Comparison of ENCODE assay signal across 24 cellular contexts in the genomic region with DNA sequence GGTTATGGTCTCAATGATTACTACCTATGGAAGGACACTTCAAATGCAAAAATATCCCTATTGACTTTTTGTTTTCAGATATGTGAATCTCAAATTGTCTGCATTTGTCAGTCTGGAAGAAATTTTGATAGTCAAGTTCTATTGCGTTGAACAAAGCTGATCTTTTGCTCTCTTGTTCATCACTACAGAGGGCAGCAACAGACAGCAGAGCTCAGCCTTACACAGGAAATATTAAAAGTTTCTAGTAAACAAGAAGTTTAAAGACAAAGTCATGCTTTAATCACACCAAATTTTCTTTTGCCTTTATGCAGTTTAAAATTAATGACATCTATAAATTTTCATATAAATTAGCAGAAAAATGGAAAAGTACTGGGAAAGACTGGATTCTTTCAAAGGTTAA.
"Had no signal": no experiment of that assay in that cellular context is flagged by ENCODE, and none has a peak within 500 bp of the region (broad histone marks: within the 10 kb centered on the region; RNA-seq: fewer than 3 reads in every experiment).

No MANE protein-coding gene starts in this region.

- H3K9me3 ChIP-seq: body of pancreas, esophagus muscularis mucosa, thyroid gland, upper lobe of right lung had no signal

- H3K9me3 Mint-ChIP-seq: activated CD4-positive, alpha-beta T cell treated with anti-CD3 and anti-CD28 coated beads, Interleukin-2, amount 10 ng/mL, durations not matched to agents 24 days and 14 days; activated CD8-positive, alpha-beta T cell treated with anti-CD3 and anti-CD28 coated beads for 36 hours; activated naive CD4-positive, alpha-beta T cell treated with anti-CD3 and anti-CD28 coated beads, Interleukin-2, amount 10 ng/mL, durations not matched to agents 7 days and 5 days; activated naive CD8-positive, alpha-beta T cell treated with anti-CD3 and anti-CD28 coated beads, Interleukin-2, amount 50 U/mL, for 24 hours; mesothelial cell of epicardium had no signal

- DNase-seq: activated CD4-positive, alpha-beta T cell treated with anti-CD3 and anti-CD28 coated beads, Interleukin-2, amount 10 ng/mL, durations not matched to agents 24 days and 14 days; activated CD8-positive, alpha-beta memory T cell treated with anti-CD3 and anti-CD28 coated beads, Interleukin-2, amount 10 ng/mL, durations not matched to agents 7 days and 5 days; activated CD8-positive, alpha-beta T cell treated with anti-CD3 and anti-CD28 coated beads for 36 hours; activated effector memory CD4-positive, alpha-beta T cell treated with anti-CD3 and anti-CD28 coated beads, Interleukin-2, amount 50 U/mL, for 16 hours; activated naive CD4-positive, alpha-beta T cell treated with anti-CD3 and anti-CD28 coated beads, Interleukin-2, amount 10 ng/mL, durations not matched to agents 7 days and 5 days; activated naive CD8-positive, alpha-beta T cell treated with anti-CD3 and anti-CD28 coated beads, Interleukin-2, amount 50 U/mL, for 24 hours; activated T-cell treated with anti-CD3 and anti-CD28 coated beads for 4 hours; anterior cingulate cortex; body of pancreas; dermis blood vessel endothelial cell; effector memory CD8-positive, alpha-beta T cell; kidney; natural killer cell; retina; stimulated activated CD4-positive, alpha-beta T cell treated with anti-CD3 and anti-CD28 coated beads, Interleukin-12 subunit alpha, Interleukin-12 subunit beta, amount 100 ng/mL, for 4 hours; stimulated activated CD4-positive, alpha-beta T cell treated with anti-CD3 and anti-CD28 coated beads, Interleukin-4, amount 100 ng/mL, for 4 hours; stimulated activated naive CD8-positive, alpha-beta T cell treated with anti-CD3 and anti-CD28 coated beads, Interleukin-15, Interleukin-2, amounts not matched to agents 100 U/mL and 50 U/mL, for 24 hours; SW 1271; T-helper 17 cell; thyroid gland; upper lobe of right lung had no signal

- H3K36me3 Mint-ChIP-seq: activated CD8-positive, alpha-beta memory T cell treated with anti-CD3 and anti-CD28 coated beads, Interleukin-2, amount 10 ng/mL, durations not matched to agents 7 days and 5 days; activated naive CD4-positive, alpha-beta T cell treated with anti-CD3 and anti-CD28 coated beads, Interleukin-2, amount 10 ng/mL, durations not matched to agents 7 days and 5 days; mesothelial cell of epicardium; natural killer cell had no signal

- H3K27me3 Mint-ChIP-seq: activated CD4-positive, alpha-beta T cell treated with anti-CD3 and anti-CD28 coated beads, Interleukin-2, amount 10 ng/mL, durations not matched to agents 24 days and 14 days; activated CD8-positive, alpha-beta memory T cell treated with anti-CD3 and anti-CD28 coated beads, Interleukin-2, amount 10 ng/mL, durations not matched to agents 7 days and 5 days; activated CD8-positive, alpha-beta T cell treated with anti-CD3 and anti-CD28 coated beads for 36 hours; activated naive CD4-positive, alpha-beta T cell treated with anti-CD3 and anti-CD28 coated beads, Interleukin-2, amount 10 ng/mL, durations not matched to agents 7 days and 5 days; activated naive CD8-positive, alpha-beta T cell treated with anti-CD3 and anti-CD28 coated beads, Interleukin-2, amount 50 U/mL, for 24 hours; effector memory CD8-positive, alpha-beta T cell; progenitor cell of endocrine pancreas; T-helper 17 cell had no signal

- H3K27ac Mint-ChIP-seq: activated CD4-positive, alpha-beta T cell treated with anti-CD3 and anti-CD28 coated beads, Interleukin-2, amount 10 ng/mL, durations not matched to agents 24 days and 14 days; activated CD8-positive, alpha-beta memory T cell treated with anti-CD3 and anti-CD28 coated beads, Interleukin-2, amount 10 ng/mL, durations not matched to agents 7 days and 5 days; activated CD8-positive, alpha-beta T cell treated with anti-CD3 and anti-CD28 coated beads for 36 hours; activated naive CD4-positive, alpha-beta T cell treated with anti-CD3 and anti-CD28 coated beads, Interleukin-2, amount 10 ng/mL, durations not matched to agents 7 days and 5 days; activated naive CD8-positive, alpha-beta T cell treated with anti-CD3 and anti-CD28 coated beads, Interleukin-2, amount 50 U/mL, for 24 hours; effector memory CD8-positive, alpha-beta T cell; mesothelial cell of epicardium; natural killer cell; progenitor cell of endocrine pancreas; T-helper 17 cell had no signal

- H3K4me3 Mint-ChIP-seq: activated CD4-positive, alpha-beta T cell treated with anti-CD3 and anti-CD28 coated beads, Interleukin-2, amount 10 ng/mL, durations not matched to agents 24 days and 14 days; activated CD8-positive, alpha-beta memory T cell treated with anti-CD3 and anti-CD28 coated beads, Interleukin-2, amount 10 ng/mL, durations not matched to agents 7 days and 5 days; activated CD8-positive, alpha-beta T cell treated with anti-CD3 and anti-CD28 coated beads for 36 hours; activated naive CD4-positive, alpha-beta T cell treated with anti-CD3 and anti-CD28 coated beads, Interleukin-2, amount 10 ng/mL, durations not matched to agents 7 days and 5 days; activated naive CD8-positive, alpha-beta T cell treated with anti-CD3 and anti-CD28 coated beads, Interleukin-2, amount 50 U/mL, for 24 hours; effector memory CD8-positive, alpha-beta T cell; mesothelial cell of epicardium; natural killer cell; T-helper 17 cell had no signal

- H3K4me1 ChIP-seq: body of pancreas, esophagus muscularis mucosa, thyroid gland, upper lobe of right lung had no signal

- H3K36me3 ChIP-seq: esophagus muscularis mucosa, thyroid gland, upper lobe of right lung had no signal

- H3K27me3 ChIP-seq: body of pancreas, esophagus muscularis mucosa, thyroid gland, upper lobe of right lung had no signal

- H3K4me1 Mint-ChIP-seq: activated CD4-positive, alpha-beta T cell treated with anti-CD3 and anti-CD28 coated beads, Interleukin-2, amount 10 ng/mL, durations not matched to agents 24 days and 14 days; activated CD8-positive, alpha-beta memory T cell treated with anti-CD3 and anti-CD28 coated beads, Interleukin-2, amount 10 ng/mL, durations not matched to agents 7 days and 5 days; activated naive CD4-positive, alpha-beta T cell treated with anti-CD3 and anti-CD28 coated beads, Interleukin-2, amount 10 ng/mL, durations not matched to agents 7 days and 5 days; activated naive CD8-positive, alpha-beta T cell treated with anti-CD3 and anti-CD28 coated beads, Interleukin-2, amount 50 U/mL, for 24 hours; mesothelial cell of epicardium; natural killer cell; T-helper 17 cell had no signal

- H3K4me3 ChIP-seq: body of pancreas, esophagus muscularis mucosa, thyroid gland, upper lobe of right lung had no signal
